In the genomic region with DNA sequence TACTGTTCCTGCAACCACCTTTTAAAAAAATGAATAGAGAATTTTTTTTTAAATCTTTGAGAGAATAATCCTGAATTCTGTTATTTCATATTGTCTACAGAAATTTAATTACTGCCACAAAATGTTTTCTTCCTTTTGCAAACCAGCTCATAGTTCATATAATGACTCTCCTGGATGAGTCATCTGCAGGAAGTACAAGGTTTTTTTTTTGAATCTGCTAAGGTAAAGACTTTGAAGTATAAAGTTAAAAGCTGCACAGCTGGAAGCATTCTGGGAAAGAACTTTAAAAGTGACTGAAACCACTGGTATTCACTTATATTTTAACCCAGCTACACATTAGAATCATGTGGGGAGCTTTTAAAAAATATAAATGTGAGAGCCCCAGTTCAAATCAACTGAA, we compare ENCODE assay signal across 9 cellular contexts. TPM values are rescaled to one million over a fixed set of nuclear protein-coding genes. Genes with fewer than 3 reads are reported as not detected.
A peak's percentile ranks its signal among the peaks of the same experiment; 100 is the strongest.
DNase-seq lines count a peak whose midpoint lies in the region; ATAC-seq and TF ChIP-seq lines count a peak whose summit lies in the region.
"Had no signal": no experiment of that assay in that cellular context is flagged by ENCODE, and none has a peak within 500 bp of the region (broad histone marks: within the 10 kb centered on the region; RNA-seq: fewer than 3 reads in every experiment).

No MANE protein-coding gene starts in this region.

- TF ChIP-seq POLR2A in tibial nerve (IDR thresholded peaks at IDR 0.05) = no peak

- H3K4me1 Mint-ChIP-seq in endothelial cell (ENCODE audit: unreplicated experiment) = peaks cover 22% of the 10 kb centered on the region

- no peaks in the 10 kb centered on the region for H3K27me3 ChIP-seq in tibial nerve
- no peaks in the 10 kb centered on the region for H3K27me3 ChIP-seq in A673 (replicated peaks; ENCODE audit: insufficient read depth, low read depth, low read length, poor library complexity)
- H3K27me3 ChIP-seq in HAP-1 (ENCODE audit: low read depth) = no peaks in the 10 kb centered on the region

- H3K9me3 ChIP-seq in tibial nerve (no peaks in the 10 kb centered on the region), A673 (ENCODE audit: low read depth, low read length, poor library complexity, severe bottlenecking) (no peaks in the 10 kb centered on the region), HAP-1 (no peaks in the 10 kb centered on the region)

- H3K27ac Mint-ChIP-seq in endothelial cell (ENCODE audit: unreplicated experiment) = no peak overlapping the region

- ATAC-seq in GM18499 (IDR thresholded peaks at IDR 0.05; ENCODE audit: insufficient read depth, unreplicated experiment) (peak; percentile 72), GM21528 (IDR thresholded peaks at IDR 0.05; ENCODE audit: low FRiP score, unreplicated experiment) (peak; percentile 69)

- TF ChIP-seq EP300 in tibial nerve (IDR thresholded peaks at IDR 0.05) = no peak

- H3K4me1 ChIP-seq in tibial nerve (peaks cover 0 to 60% (median 14%) of the 10 kb centered on the region in 4 donors), A673 (ENCODE audit: insufficient read depth, low read length, poor library complexity, severe bottlenecking) (peaks cover 11% of the 10 kb centered on the region), HAP-1 (peaks cover 15% of the 10 kb centered on the region)

- BruUV-seq in A673 (replicated peaks; lab: Mats Ljungman, UMichigan) = no TSS peak

- H3K27me3 Mint-ChIP-seq in endothelial cell (ENCODE audit: unreplicated experiment) = peaks cover 5% of the 10 kb centered on the region

- no peaks in the 10 kb centered on the region for H3K36me3 Mint-ChIP-seq in endothelial cell (ENCODE audit: low read depth, unreplicated experiment)

- CTCF ChIA-PET in A673 (lab: Charles Lee) = no interaction called here

- TF ChIP-seq CTCF in fibroblast of mammary gland (conservative IDR thresholded peaks at IDR 0.05; ENCODE audit: control insufficient read depth, insufficient read depth, low read depth, low read length) (no peak), tibial nerve (IDR thresholded peaks at IDR 0.05) (no peak), A673 (conservative IDR thresholded peaks at IDR 0.05; ENCODE audit: low read depth, low read length) (no peak), endothelial cell (IDR thresholded peaks at IDR 0.05; ENCODE audit: unreplicated experiment) (no peak)

- no peak overlapping the region for H3K4me3 ChIP-seq in fibroblast of mammary gland (ENCODE audit: control insufficient read depth, low read depth, low read length)
- no peak overlapping the region for H3K4me3 ChIP-seq in tibial nerve
- no peak overlapping the region for H3K4me3 ChIP-seq in A673 (ENCODE audit: low read depth, low read length, poor library complexity, severe bottlenecking)
- H3K4me3 ChIP-seq in HAP-1 = no peak overlapping the region

- H3K27ac ChIP-seq in tibial nerve = peak overlapping the region in 1 of 4 donors; percentile 8
- H3K27ac ChIP-seq in A673 (ENCODE audit: low read depth, low read length, poor library complexity, severe bottlenecking) = no peak overlapping the region

- DNase-seq in HT-29 (ENCODE audit: low spot score) = peak; percentile 48
- peak; percentile 34 for DNase-seq in fibroblast of mammary gland (ENCODE audit: low read depth)
- DNase-seq in tibial nerve (ENCODE audit: low spot score in 2 of 2) = no peak
- no peak for DNase-seq in A673 (ENCODE audit: low spot score)
- DNase-seq in endothelial cell (ENCODE audit: low spot score) = no peak
- DNase-seq in HAP-1 (ENCODE audit: low spot score in 2 of 2) = no peak
- DNase-seq: NCI-H1694 had no signal

- POLR2A ChIA-PET in A673 (lab: Charles Lee; ENCODE audit: low non-redundant PET) = interaction anchor here (0.7 kb wide), 1 partner anchor 16 kb away, joined by 7 read pairs; no protein-coding TSS in a partner anchor

- H3K4me3 Mint-ChIP-seq in endothelial cell (ENCODE audit: unreplicated experiment) = no peak overlapping the region

- in situ Hi-C loops in HAP-1 (cut with MboI; ENCODE audit: low sequenced_read_pairs) = no loop called here

- no peaks in the 10 kb centered on the region for H3K36me3 ChIP-seq in tibial nerve
- H3K36me3 ChIP-seq in A673 (ENCODE audit: insufficient read depth, low read length, poor library complexity, severe bottlenecking) = no peaks in the 10 kb centered on the region
- no peaks in the 10 kb centered on the region for H3K36me3 ChIP-seq in HAP-1 (replicated peaks)

- H3K9me3 Mint-ChIP-seq in endothelial cell (ENCODE audit: unreplicated experiment) = no peaks in the 10 kb centered on the region

- intact Hi-C loops in A673 (cut with micrococcal nuclease; ENCODE audit: unreplicated experiment) = no loop called here

RNA-seq across cellular contexts. Expression of a gene that starts 25.4 kb away (rescaled TPM):
- 0.97 and 7.0 TPM in 2 replicates for total RNA-seq in HT-29 (2014; rRNA removed; shearing (Covaris generic))
- total RNA-seq in tibial nerve (10 to 100 TPM; 62.1 to 82.4 (median 73.1) TPM), A673 (2021) (26.9 and 38.0 TPM in 2 replicates), endothelial cell (ENCODE audit: unreplicated experiment) (92.4 TPM)

Comparison
In these comparisons a context has a peak if more than half of its experiments do, and no peak if none do; other contexts are left out.
1. DNase-seq: peak in HT-29 (single experiment) and fibroblast of mammary gland (single experiment); none in tibial nerve (0 of 2), A673 (single experiment), endothelial cell (single experiment) and HAP-1 (0 of 2).